ENCODE assay signal across 11 cellular contexts in genomic region chr3:9955611-9956352, GRCh38. TPM values are rescaled to one million over a fixed set of nuclear protein-coding genes. Genes with fewer than 3 reads are reported as not detected.
DNase-seq lines count a peak whose midpoint lies in the region; ATAC-seq and TF ChIP-seq lines count a peak whose summit lies in the region.
"Had no signal": no experiment of that assay in that cellular context is flagged by ENCODE, and none has a peak within 500 bp of the region (broad histone marks: within the 10 kb centered on the region; RNA-seq: fewer than 3 reads in every experiment).

No MANE protein-coding gene starts in this region.

- no peak for TF ChIP-seq CTCF in sigmoid colon (IDR thresholded peaks at IDR 0.05)

- no peak for ATAC-seq in GM21717 (IDR thresholded peaks at IDR 0.05; ENCODE audit: unreplicated experiment)

- no peak for TF ChIP-seq POLR2A in sigmoid colon (IDR thresholded peaks at IDR 0.05)

- peak in 1 of 4 donors; percentile 43 for TF ChIP-seq EP300 in sigmoid colon (IDR thresholded peaks at IDR 0.05)

- peaks cover 0 to 2% (median 0%) of the 10 kb centered on the region in 4 donors for H3K36me3 ChIP-seq in sigmoid colon

- H3K4me3 ChIP-seq in sigmoid colon = no peak overlapping the region
- H3K4me3 ChIP-seq: SK-N-MC, testis had no signal

- WGBS in sigmoid colon, 2 donors = 80 to 82% methylated on average over 5 of the region's 5 CpGs

- DNase-seq in EH (ENCODE audit: low read depth) = peak; percentile 30
- peak; percentile 25 for DNase-seq in M059J (ENCODE audit: low read depth)
- peak; percentile 84 for DNase-seq in fibroblast of gingiva (ENCODE audit: low read depth)
- DNase-seq in sigmoid colon = no peak
- no peak for DNase-seq in occipital lobe (lab: John Stamatoyannopoulos, UW)
- no peak for DNase-seq in putamen (ENCODE audit: low spot score)
- DNase-seq: NCI-H2227 treated with DMSO at 0.1 percent for 48 hours, testis had no signal

- H3K27ac ChIP-seq in sigmoid colon = peak overlapping the region; percentile 23 to 74 (median 56)
- H3K27ac ChIP-seq: SK-N-MC, testis had no signal

- no peaks in the 10 kb centered on the region for H3K27me3 ChIP-seq in sigmoid colon
- H3K27me3 ChIP-seq: testis had no signal

- intact Hi-C loops in sigmoid colon (cut with DNase I) = no loop called here

- peaks cover 0 to 29% (median 17%) of the 10 kb centered on the region in 4 donors for H3K4me1 ChIP-seq in sigmoid colon

- no peaks in the 10 kb centered on the region for H3K9me3 ChIP-seq in sigmoid colon
- H3K9me3 ChIP-seq: testis had no signal

RNA-seq across cellular contexts. Expression of gene PRRT3, which starts 3.6 kb away (rescaled TPM):
- total RNA-seq in M059J (2014; rRNA removed; shearing (Covaris generic)) = 2.8 and 3.8 TPM in 2 replicates
- total RNA-seq in sigmoid colon (1 to 10 TPM; 1.5 to 2.6 (median 2.2) TPM), occipital lobe (4.1 TPM)
- under 1 TPM; 0.46 to 0.90 (median 0.60) TPM for polyA plus RNA-seq in sigmoid colon

RNA-seq across cellular contexts. Expression of gene CRELD1, which starts 22.1 kb away (rescaled TPM):
- 7.7 and 12.0 TPM in 2 replicates for total RNA-seq in M059J (2014; rRNA removed; shearing (Covaris generic))
- 10 to 100 TPM; 31.4 to 67.8 (median 54.7) TPM for total RNA-seq in sigmoid colon
- polyA plus RNA-seq in sigmoid colon = 10 to 100 TPM in 1 of 3 donors, 1 to 10 TPM in 2; 4.8 to 33.7 (median 6.7) TPM
- 17.5 TPM for total RNA-seq in occipital lobe

RNA-seq across cellular contexts. Expression of gene EMC3, which starts 30.9 kb away (rescaled TPM):
- 53.8 and 98.5 TPM in 2 replicates for total RNA-seq in M059J (2014; rRNA removed; shearing (Covaris generic))
- total RNA-seq in sigmoid colon (10 to 100 TPM; 37.1 to 95.7 (median 45.2) TPM), occipital lobe (31.4 TPM)
- polyA plus RNA-seq in sigmoid colon = 10 to 100 TPM; 20.6 to 76.4 (median 24.6) TPM

RNA-seq across cellular contexts. Expression of gene IL17RC, which starts 38.9 kb away (rescaled TPM):
- total RNA-seq in M059J (2014; rRNA removed; shearing (Covaris generic)) = 26.4 and 29.5 TPM in 2 replicates
- total RNA-seq in sigmoid colon (10 to 100 TPM; 57.8 to 88.9 (median 66.3) TPM), occipital lobe (4.5 TPM)
- polyA plus RNA-seq in sigmoid colon = 10 to 100 TPM in 2 of 3 donors, 1 to 10 TPM in 1; 9.9 to 36.5 (median 13.8) TPM

RNA-seq across cellular contexts. Expression of gene IL17RE, which starts 53.1 kb away (rescaled TPM):
- total RNA-seq in M059J (2014; rRNA removed; shearing (Covaris generic)) = 0.05 and 0.15 TPM in 2 replicates
- total RNA-seq in sigmoid colon (1 to 10 TPM in 2 of 4 donors, under 1 TPM in 2; 0.68 to 2.5 (median 1.3) TPM), occipital lobe (not detected)
- polyA plus RNA-seq in sigmoid colon = 10 to 100 TPM; 11.4 to 46.3 (median 12.7) TPM
- polyA plus RNA-seq: CD14-positive monocyte had no signal

Comparison
In these comparisons a context has a peak if more than half of its experiments do, and no peak if none do; other contexts are left out.
1. DNase-seq: peak in EH (single experiment), M059J (single experiment) and fibroblast of gingiva (single experiment); none in sigmoid colon (single experiment), occipital lobe (single experiment) and putamen (single experiment).